8 cellular contexts compared by ENCODE assay signal in genomic region chr15:53808058-53808703, GRCh38. TPM values are rescaled to one million over a fixed set of nuclear protein-coding genes. Genes with fewer than 3 reads are reported as not detected.
DNase-seq lines count a peak whose midpoint lies in the region; ATAC-seq, FAIRE-seq and TF ChIP-seq lines count a peak whose summit lies in the region.

No MANE protein-coding gene starts in this region.

- H4K20me1 ChIP-seq in PC-9 (ENCODE audit: insufficient read depth) = no peaks in the 10 kb centered on the region

- no peaks in the 10 kb centered on the region for H3K36me3 Mint-ChIP-seq in type B pancreatic cell
- H3K36me3 Mint-ChIP-seq in stimulated activated naive B cell treated with anti-CD40 and anti-IgM and Interleukin-4, amounts not matched to agents 10 μg/mL and 1 μg/mL and 100 μg/mL, for 72 hours = no peaks in the 10 kb centered on the region

- no peak for TF ChIP-seq POLR2A in GM12892 (IDR thresholded peaks at IDR 0.05; ENCODE audit: low read depth, low read length)

- no peaks in the 10 kb centered on the region for H3K4me1 Mint-ChIP-seq in type B pancreatic cell (ENCODE audit: unreplicated experiment)
- no peaks in the 10 kb centered on the region for H3K4me1 Mint-ChIP-seq in stimulated activated naive B cell treated with anti-CD40 and anti-IgM and Interleukin-4, amounts not matched to agents 10 μg/mL and 1 μg/mL and 100 μg/mL, for 72 hours

- no peak overlapping the region for H2AFZ ChIP-seq in PC-9

- H3K9me2 ChIP-seq in PC-9 (ENCODE audit: insufficient read depth) = no peaks in the 10 kb centered on the region

- POLR2A ChIA-PET in PC-9 (lab: Charles Lee; ENCODE audit: unreplicated experiment) = no interaction called here

- no peaks in the 10 kb centered on the region for H3K36me3 ChIP-seq in cardiac muscle cell
- no peaks in the 10 kb centered on the region for H3K36me3 ChIP-seq in PC-9 (ENCODE audit: low read depth)

- BruUV-seq in PC-9 (replicated peaks; lab: Mats Ljungman, UMichigan) = no TSS peak

- intact Hi-C loops in left cardiac atrium (cut with DNase I) (no loop called here), PC-9 (cut with micrococcal nuclease; ENCODE audit: unreplicated experiment) (no loop called here)

- TF ChIP-seq CTCF in cardiac muscle cell (IDR thresholded peaks at IDR 0.05; ENCODE audit: low read depth, low read length) (peak; percentile 56), PC-9 (conservative IDR thresholded peaks at IDR 0.05) (peak; percentile 67), foreskin keratinocyte (conservative IDR thresholded peaks at IDR 0.05) (peak; percentile 65), type B pancreatic cell (conservative IDR thresholded peaks at IDR 0.05) (peak; percentile 84)

- H3K4me1 ChIP-seq in cardiac muscle cell (ENCODE audit: low read depth) = no peaks in the 10 kb centered on the region
- no peaks in the 10 kb centered on the region for H3K4me1 ChIP-seq in PC-9 (replicated peaks; ENCODE audit: insufficient read depth)
- H3K4me1 ChIP-seq in foreskin keratinocyte = no peaks in the 10 kb centered on the region

- H3K4me2 ChIP-seq in PC-9 = no peak overlapping the region

- H3K9me3 Mint-ChIP-seq in type B pancreatic cell = no peaks in the 10 kb centered on the region
- H3K9me3 Mint-ChIP-seq in stimulated activated naive B cell treated with anti-CD40 and anti-IgM and Interleukin-4, amounts not matched to agents 10 μg/mL and 1 μg/mL and 100 μg/mL, for 72 hours = no peaks in the 10 kb centered on the region

- CTCF ChIA-PET in PC-9 (lab: Charles Lee) = no interaction called here

- H3K27ac ChIP-seq in cardiac muscle cell = no peak overlapping the region
- H3K27ac ChIP-seq in PC-9 = no peak overlapping the region
- no peak overlapping the region for H3K27ac ChIP-seq in foreskin keratinocyte

- H3K4me3 ChIP-seq in cardiac muscle cell (no peak overlapping the region), PC-9 (no peak overlapping the region)

- no peak overlapping the region for H3K4me3 Mint-ChIP-seq in type B pancreatic cell
- no peak overlapping the region for H3K4me3 Mint-ChIP-seq in stimulated activated naive B cell treated with anti-CD40 and anti-IgM and Interleukin-4, amounts not matched to agents 10 μg/mL and 1 μg/mL and 100 μg/mL, for 72 hours

- no peaks in the 10 kb centered on the region for H3F3A ChIP-seq in PC-9 (ENCODE audit: insufficient read depth, low read depth)

- FAIRE-seq in GM12892 (lab: Jason Lieb, UNC) = no peak

- peak; percentile 2 to 23 for DNase-seq in cardiac muscle cell (ENCODE audit: low read depth in 1 of 2, low spot score in 1 of 2)
- DNase-seq in left cardiac atrium = no peak
- DNase-seq in PC-9 = no peak
- DNase-seq in foreskin keratinocyte = peak in 1 of 2 donors; percentile 3
- no peak for DNase-seq in type B pancreatic cell (ENCODE audit: extremely low spot score, unreplicated experiment)
- no peak for DNase-seq in stimulated activated naive B cell treated with anti-CD40 and anti-IgM and Interleukin-4, amounts not matched to agents 10 μg/mL and 1 μg/mL and 100 μg/mL, for 72 hours
- no peak for DNase-seq in GM12892 (ENCODE audit: insufficient read length)

- no peak for ATAC-seq in left cardiac atrium
- ATAC-seq in foreskin keratinocyte = peak; percentile 35
- ATAC-seq in HG02970 (IDR thresholded peaks at IDR 0.05; ENCODE audit: low FRiP score, unreplicated experiment) = no peak
- no peak for ATAC-seq in stimulated activated naive B cell treated with anti-CD40 and anti-IgM and Interleukin-4, amounts not matched to agents 10 μg/mL and 1 μg/mL and 100 μg/mL, for 72 hours (replicated peaks)

- no peak overlapping the region for H3K27ac Mint-ChIP-seq in type B pancreatic cell
- H3K27ac Mint-ChIP-seq in stimulated activated naive B cell treated with anti-CD40 and anti-IgM and Interleukin-4, amounts not matched to agents 10 μg/mL and 1 μg/mL and 100 μg/mL, for 72 hours = no peak overlapping the region

- H3K9me3 ChIP-seq in cardiac muscle cell (ENCODE audit: low read depth) (no peaks in the 10 kb centered on the region), PC-9 (ENCODE audit: insufficient read depth, low read depth) (no peaks in the 10 kb centered on the region)

- H3K27me3 Mint-ChIP-seq in type B pancreatic cell = peaks cover 4% of the 10 kb centered on the region
- H3K27me3 Mint-ChIP-seq in stimulated activated naive B cell treated with anti-CD40 and anti-IgM and Interleukin-4, amounts not matched to agents 10 μg/mL and 1 μg/mL and 100 μg/mL, for 72 hours = no peaks in the 10 kb centered on the region

- no peaks in the 10 kb centered on the region for H3K79me2 ChIP-seq in PC-9 (ENCODE audit: low read depth)

- H3K27me3 ChIP-seq in cardiac muscle cell (no peaks in the 10 kb centered on the region), PC-9 (ENCODE audit: insufficient read depth, low read depth) (no peaks in the 10 kb centered on the region), foreskin keratinocyte (no peaks in the 10 kb centered on the region)

RNA-seq across cellular contexts. Expression of gene WDR72, which starts 48.7 kb away (rescaled TPM):
- 4.2 and 4.5 TPM in 2 replicates for total RNA-seq in cardiac muscle cell
- 8.9 and 10.6 TPM in 2 replicates for polyA plus RNA-seq in cardiac muscle cell
- total RNA-seq in left cardiac atrium = under 1 TPM; 0.03 to 0.10 TPM
- 1.8 and 1.9 TPM in 2 replicates for total RNA-seq in PC-9 (2021)
- total RNA-seq in foreskin keratinocyte = not detected in 2 replicates
- polyA plus RNA-seq in foreskin keratinocyte = not detected in 2 replicates
- total RNA-seq in type B pancreatic cell (ENCODE audit: low replicate concordance) = 2.0 and 6.9 TPM in 2 replicates
- not detected for polyA plus RNA-seq in GM12892 (2012; ENCODE audit: missing spikeins)

Comparison
In these comparisons a context has a peak if more than half of its experiments do, and no peak if none do; other contexts are left out.
1. DNase-seq: peak in cardiac muscle cell (2 of 2); none in left cardiac atrium (single experiment), PC-9 (0 of 2), type B pancreatic cell (single experiment), stimulated activated naive B cell treated with anti-CD40 and anti-IgM and Interleukin-4, amounts not matched to agents 10 μg/mL and 1 μg/mL and 100 μg/mL, for 72 hours (single experiment) and GM12892 (single experiment).
2. Peak in every context shown above with its lines, with median percentiles within 50 percentile points of each other: CTCF ChIP-seq.